Comparison of ENCODE assay signal across 14 cellular contexts in genomic region chr5:57532513-57533497, GRCh38. TPM values are rescaled to one million over a fixed set of nuclear protein-coding genes. Genes with fewer than 3 reads are reported as not detected.
DNase-seq lines count a peak whose midpoint lies in the region; ATAC-seq and TF ChIP-seq lines count a peak whose summit lies in the region.
"Had no signal": no experiment of that assay in that cellular context is flagged by ENCODE, and none has a peak within 500 bp of the region (broad histone marks: within the 10 kb centered on the region; RNA-seq: fewer than 3 reads in every experiment).

No MANE protein-coding gene starts in this region.

- DNase-seq in ELR (ENCODE audit: low read depth) (peak; percentile 56), RPMI7951 (ENCODE audit: low read depth) (peak; percentile 51), epithelial cell of esophagus (ENCODE audit: low read depth) (peak; percentile 72), myocyte (ENCODE audit: low read depth) (peak; percentile 40), T-helper 1 cell (no peak), NCI-H1105 treated with DMSO at 0.1 percent for 48 hours (lab: John Stamatoyannopoulos, UW) (no peak), GOT3 (lab: John Stamatoyannopoulos, UW) (no peak)
- DNase-seq: activated naive CD8-positive, alpha-beta T cell treated with anti-CD3 and anti-CD28 coated beads, Interleukin-2, amount 50 U/mL, for 24 hours; gastrocnemius medialis; mucosa of descending colon; NCI-H2227 treated with DMSO at 0.1 percent for 48 hours had no signal

- no peak for ATAC-seq in GM19023 (IDR thresholded peaks at IDR 0.05; ENCODE audit: unreplicated experiment)
- ATAC-seq: activated naive CD8-positive, alpha-beta T cell treated with anti-CD3 and anti-CD28 coated beads, Interleukin-2, amount 50 U/mL, for 24 hours; gastrocnemius medialis; mucosa of descending colon had no signal

- TF ChIP-seq CTCF in epithelial cell of esophagus (IDR thresholded peaks at IDR 0.05; ENCODE audit: insufficient read depth, low read depth, low read length, missing control alignments), result no peak

- H3K4me3 ChIP-seq in epithelial cell of esophagus (ENCODE audit: low read length), result no peak overlapping the region
- H3K4me3 ChIP-seq: coronary artery, gastrocnemius medialis, mucosa of descending colon had no signal

RNA-seq across cellular contexts. Expression of gene ACTBL2, which starts 50.2 kb away (rescaled TPM):
- total RNA-seq in RPMI7951 (2014; rRNA removed; shearing (Covaris generic)), result 0.10 and 0.24 TPM in 2 replicates
- not detected in 2 replicates for total RNA-seq in myocyte
- polyA plus RNA-seq in myocyte (2012), result not detected
- total RNA-seq: gastrocnemius medialis, mucosa of descending colon had no signal
- polyA plus RNA-seq: IgD-negative memory B cell had no signal

Comparison
In these comparisons a context has a peak if more than half of its experiments do, and no peak if none do; other contexts are left out.
1. DNase-seq: peak in ELR (single experiment), RPMI7951 (single experiment), epithelial cell of esophagus (single experiment) and myocyte (single experiment); none in T-helper 1 cell (0 of 5), NCI-H1105 treated with DMSO at 0.1 percent for 48 hours (single experiment) and GOT3 (single experiment).